Comparison of ENCODE assay signal across 20 cellular contexts in genomic region chr4:5435823-5436222, GRCh38.
DNase-seq lines count a peak whose midpoint lies in the region; ATAC-seq and TF ChIP-seq lines count a peak whose summit lies in the region.
"Had no signal": no experiment of that assay in that cellular context is flagged by ENCODE, and none has a peak within 500 bp of the region (broad histone marks: within the 10 kb centered on the region; RNA-seq: fewer than 3 reads in every experiment).

No MANE protein-coding gene starts in this region.

- H3K4me3 Mint-ChIP-seq in osteocyte (ENCODE audit: unreplicated experiment) = no peak overlapping the region
- H3K4me3 Mint-ChIP-seq: B cell; CD4-positive, alpha-beta T cell; CD8-positive, alpha-beta T cell had no signal

- H3K27me3 ChIP-seq in WERI-Rb-1 (ENCODE audit: insufficient read depth, low read depth, severe bottlenecking) = no peaks in the 10 kb centered on the region
- H3K27me3 ChIP-seq in breast epithelium = no peaks in the 10 kb centered on the region
- H3K27me3 ChIP-seq in lower lobe of right lung (ENCODE audit: low read depth) = no peaks in the 10 kb centered on the region
- H3K27me3 ChIP-seq: BLaER1 treated with 17β-estradiol and CSF1 and Interleukin-3, amounts not matched to agents 10 nM and 100 nM had no signal

- H3K9me3 Mint-ChIP-seq in osteocyte (ENCODE audit: unreplicated experiment) = peaks cover 1% of the 10 kb centered on the region
- H3K9me3 Mint-ChIP-seq: CD4-positive, alpha-beta T cell; CD8-positive, alpha-beta T cell had no signal

- intact Hi-C loops in breast epithelium (cut with DNase I; ENCODE audit: low total_unique reads) = no loop called here
- intact Hi-C loops in lower lobe of right lung (cut with DNase I) = no loop called here

- H3K27ac ChIP-seq in WERI-Rb-1 (peak overlapping the region; percentile 34), breast epithelium (no peak overlapping the region), lower lobe of right lung (no peak overlapping the region)
- H3K27ac ChIP-seq: 22Rv1; A549; BLaER1 treated with 17β-estradiol and CSF1 and Interleukin-3, amounts not matched to agents 10 nM and 100 nM; C4-2B had no signal

- peaks cover 2% of the 10 kb centered on the region for H3K4me1 Mint-ChIP-seq in osteocyte (ENCODE audit: unreplicated experiment)
- H3K4me1 Mint-ChIP-seq: B cell had no signal

- no peaks in the 10 kb centered on the region for H3K36me3 ChIP-seq in WERI-Rb-1
- H3K36me3 ChIP-seq in breast epithelium = no peaks in the 10 kb centered on the region
- H3K36me3 ChIP-seq in lower lobe of right lung = no peaks in the 10 kb centered on the region

- H3K36me3 Mint-ChIP-seq in osteocyte (ENCODE audit: unreplicated experiment) = peaks cover 13% of the 10 kb centered on the region
- H3K36me3 Mint-ChIP-seq: CD8-positive, alpha-beta T cell had no signal

- peaks cover 5% of the 10 kb centered on the region for H3K9me3 ChIP-seq in WERI-Rb-1 (ENCODE audit: severe bottlenecking)
- peaks cover 0 to 6% of the 10 kb centered on the region in 2 donors for H3K9me3 ChIP-seq in breast epithelium
- H3K9me3 ChIP-seq in lower lobe of right lung = no peaks in the 10 kb centered on the region
- H3K9me3 ChIP-seq: A549, Caco-2 had no signal

- TF ChIP-seq CTCF in WERI-Rb-1 (IDR thresholded peaks at IDR 0.05; ENCODE audit: low read depth, low read length) = no peak
- no peak for TF ChIP-seq CTCF in osteocyte (IDR thresholded peaks at IDR 0.05)
- TF ChIP-seq CTCF in breast epithelium (IDR thresholded peaks at IDR 0.05) = no peak
- TF ChIP-seq CTCF in lower lobe of right lung (IDR thresholded peaks at IDR 0.05) = no peak

- no peak for ATAC-seq in lower lobe of right lung
- ATAC-seq: A549; CD8-positive, alpha-beta T cell; GM12878 had no signal

- DNase-seq in WERI-Rb-1 (no peak), islet precursor cell (peak; percentile 17), osteocyte (ENCODE audit: extremely low spot score, unreplicated experiment) (peak; percentile 72), ureter (ENCODE audit: low spot score) (peak; percentile 27), breast epithelium (ENCODE audit: low spot score in 2 of 2) (no peak), lower lobe of right lung (no peak)
- no peak for DNase-seq in stimulated activated CD4-positive, alpha-beta T cell treated with anti-CD3 and anti-CD28 coated beads, Interleukin-4, amount 100 ng/mL, for 24 hours
- DNase-seq: AML-193; Caco-2; Calu3; CD4-positive, alpha-beta T cell; CD8-positive, alpha-beta T cell; DMS79 treated with DMSO at 0.1 percent for 48 hours; GDM1 had no signal

- H3K4me1 ChIP-seq in breast epithelium (no peaks in the 10 kb centered on the region), lower lobe of right lung (no peaks in the 10 kb centered on the region)
- H3K4me1 ChIP-seq: A549; BLaER1 treated with 17β-estradiol and CSF1 and Interleukin-3, amounts not matched to agents 10 nM and 100 nM; Caco-2 had no signal

- TF ChIP-seq POLR2A in breast epithelium (IDR thresholded peaks at IDR 0.05) = no peak

- H3K4me3 ChIP-seq in WERI-Rb-1 (ENCODE audit: low read depth, low read length) (no peak overlapping the region), breast epithelium (no peak overlapping the region), lower lobe of right lung (no peak overlapping the region)
- H3K4me3 ChIP-seq: A549; BLaER1 treated with 17β-estradiol and CSF1 and Interleukin-3, amounts not matched to agents 10 nM and 100 nM; GM12878 had no signal

- no peaks in the 10 kb centered on the region for H3K27me3 Mint-ChIP-seq in osteocyte (ENCODE audit: unreplicated experiment)

- no peak overlapping the region for H3K27ac Mint-ChIP-seq in osteocyte (ENCODE audit: unreplicated experiment)
- H3K27ac Mint-ChIP-seq: B cell; CD4-positive, alpha-beta T cell; CD8-positive, alpha-beta T cell had no signal

Comparison
In these comparisons a context has a peak if more than half of its experiments do, and no peak if none do; other contexts are left out.
1. DNase-seq: peak in islet precursor cell (single experiment), osteocyte (single experiment) and ureter (single experiment); none in WERI-Rb-1 (single experiment), breast epithelium (0 of 2), stimulated activated CD4-positive, alpha-beta T cell treated with anti-CD3 and anti-CD28 coated beads, Interleukin-4, amount 100 ng/mL, for 24 hours (single experiment) and lower lobe of right lung (single experiment).